In genomic region chr5:9601055-9601739, GRCh38 we compare ENCODE assay signal across 36 cellular contexts. TPM values are rescaled to one million over a fixed set of nuclear protein-coding genes. Genes with fewer than 3 reads are reported as not detected.
"Had no signal": no experiment of that assay in that cellular context is flagged by ENCODE, and none has a peak within 500 bp of the region (broad histone marks: within the 10 kb centered on the region; RNA-seq: fewer than 3 reads in every experiment).

No MANE protein-coding gene starts in this region.

- H3K27me3 Mint-ChIP-seq: activated naive CD8-positive, alpha-beta T cell; naive B cell; stimulated activated memory B cell treated with anti-CD40 and anti-IgM and Interleukin-4, amounts not matched to agents 10 μg/mL and 1 μg/mL and 100 μg/mL, for 72 hours; stimulated activated naive CD8-positive, alpha-beta T cell treated with anti-CD3 and anti-CD28 coated beads, Interleukin-15, amount 100 ng/mL, for 72 hours had no signal

- H3K27ac Mint-ChIP-seq: activated naive CD8-positive, alpha-beta T cell; mesothelial cell of epicardium; naive B cell; nephron progenitor cell; progenitor cell of endocrine pancreas; stimulated activated memory B cell treated with anti-CD40 and anti-IgM and Interleukin-4, amounts not matched to agents 10 μg/mL and 1 μg/mL and 100 μg/mL, for 72 hours; stimulated activated naive CD8-positive, alpha-beta T cell treated with anti-CD3 and anti-CD28 coated beads, Interleukin-15, amount 100 ng/mL, for 72 hours; T-helper 1 cell treated with Interleukin-12 subunit alpha and Interleukin-12 subunit beta and Interleukin-4 antibody, amounts not matched to agents 30 μg/mL and 1 μg/mL, for 36 hours had no signal

- H3K4me3 Mint-ChIP-seq: activated naive CD8-positive, alpha-beta T cell; mesothelial cell of epicardium; naive B cell; nephron progenitor cell; stimulated activated memory B cell treated with anti-CD40 and anti-IgM and Interleukin-4, amounts not matched to agents 10 μg/mL and 1 μg/mL and 100 μg/mL, for 72 hours; stimulated activated naive CD8-positive, alpha-beta T cell treated with anti-CD3 and anti-CD28 coated beads, Interleukin-15, amount 100 ng/mL, for 72 hours; T-helper 1 cell treated with Interleukin-12 subunit alpha and Interleukin-12 subunit beta and Interleukin-4 antibody, amounts not matched to agents 30 μg/mL and 1 μg/mL, for 36 hours had no signal

- H3K27ac ChIP-seq: body of pancreas, coronary artery, dorsolateral prefrontal cortex, ovary, sigmoid colon, upper lobe of right lung, VCaP had no signal

- ATAC-seq: activated CD4-positive, CD25-positive, alpha-beta regulatory T cell treated with anti-CD3 and anti-CD28 coated beads, Interleukin-2, amount 50 U/mL, for 24 hours; body of pancreas; stimulated activated memory B cell treated with anti-CD40 and anti-IgM and Interleukin-4, amounts not matched to agents 10 μg/mL and 1 μg/mL and 100 μg/mL, for 72 hours; stimulated activated naive CD8-positive, alpha-beta T cell treated with anti-CD3 and anti-CD28 coated beads, Interleukin-15, amount 100 ng/mL, for 72 hours; upper lobe of right lung had no signal

- H3K4me3 ChIP-seq: body of pancreas, coronary artery, dorsolateral prefrontal cortex, ovary, sigmoid colon, upper lobe of right lung had no signal

- H3K36me3 ChIP-seq: ovary, sigmoid colon, upper lobe of right lung had no signal

- H3K4me1 ChIP-seq: sigmoid colon, upper lobe of right lung had no signal

- H3K36me3 Mint-ChIP-seq: activated naive CD8-positive, alpha-beta T cell; mesothelial cell of epicardium; naive B cell; stimulated activated memory B cell treated with anti-CD40 and anti-IgM and Interleukin-4, amounts not matched to agents 10 μg/mL and 1 μg/mL and 100 μg/mL, for 72 hours had no signal

- H3K9me3 ChIP-seq: body of pancreas, ovary, sigmoid colon, upper lobe of right lung had no signal

- H3K9me3 Mint-ChIP-seq: mesothelial cell of epicardium; nephron progenitor cell; T-helper 1 cell treated with Interleukin-12 subunit alpha and Interleukin-12 subunit beta and Interleukin-4 antibody, amounts not matched to agents 30 μg/mL and 1 μg/mL, for 36 hours had no signal

- H3K27me3 ChIP-seq: body of pancreas, ovary, sigmoid colon, upper lobe of right lung had no signal

- H3K4me1 Mint-ChIP-seq: naive B cell; stimulated activated memory B cell treated with anti-CD40 and anti-IgM and Interleukin-4, amounts not matched to agents 10 μg/mL and 1 μg/mL and 100 μg/mL, for 72 hours; stimulated activated naive CD8-positive, alpha-beta T cell treated with anti-CD3 and anti-CD28 coated beads, Interleukin-15, amount 100 ng/mL, for 72 hours had no signal

- DNase-seq: activated CD4-positive, alpha-beta T cell treated with anti-CD3 and anti-CD28 coated beads for 48 hours; activated CD4-positive, alpha-beta T cell treated with anti-CD3 and anti-CD28 coated beads, Interleukin-2, amount 50 U/mL, for 48 hours; activated CD8-positive, alpha-beta memory T cell treated with anti-CD3 and anti-CD28 coated beads for 24 hours; activated effector memory CD4-positive, alpha-beta T cell treated with Interleukin-2 at 50 U/mL for 16 hours; activated naive CD4-positive, alpha-beta T cell treated with Interleukin-2 at 50 U/mL for 16 hours; aorta; body of pancreas; cerebellar nuclear complex; dorsolateral prefrontal cortex; effector memory CD4-positive, alpha-beta T cell; erythroblast; foreskin fibroblast; head of caudate nucleus; mammary epithelial cell; naive B cell; nephron progenitor cell; ovary; sigmoid colon; small intestine; stimulated activated CD4-positive, alpha-beta T cell treated with anti-CD3 and anti-CD28 coated beads, Interleukin-4, amount 100 ng/mL, for 4 hours; stimulated activated CD8-positive, alpha-beta memory T cell treated with anti-CD3 and anti-CD28 coated beads, Interleukin-4, amount 100 ng/mL, for 48 hours; stimulated activated naive CD8-positive, alpha-beta T cell treated with anti-CD3 and anti-CD28 coated beads, Interleukin-15, amount 100 ng/mL, for 72 hours; substantia nigra; T-helper 9 cell; upper lobe of right lung had no signal

RNA-seq across cellular contexts. Expression of gene TAS2R1, which starts 29.0 kb away (rescaled TPM):
- total RNA-seq: aorta, body of pancreas, fibroblast of lung, liver, mammary epithelial cell, mesothelial cell of epicardium, ovary, renal cortical epithelial cell, sigmoid colon, upper lobe of right lung had no signal
